In genomic region chr2:55395724-55396605, GRCh38 we compare ENCODE assay signal across 24 cellular contexts. TPM values are rescaled to one million over a fixed set of nuclear protein-coding genes. Genes with fewer than 3 reads are reported as not detected.
DNase-seq lines count a peak whose midpoint lies in the region; ATAC-seq, FAIRE-seq and TF ChIP-seq lines count a peak whose summit lies in the region.
"Had no signal": no experiment of that assay in that cellular context is flagged by ENCODE, and none has a peak within 500 bp of the region (broad histone marks: within the 10 kb centered on the region; RNA-seq: fewer than 3 reads in every experiment).

No MANE protein-coding gene starts in this region.

- peak overlapping the region; percentile 34; the same call in 1 of the 2 replicates for H3K27ac Mint-ChIP-seq in WTC11
- H3K27ac Mint-ChIP-seq: activated CD8-positive, alpha-beta T cell treated with anti-CD3 and anti-CD28 coated beads, Interleukin-2, amount 10 ng/mL, durations not matched to agents 7 days and 5 days; stimulated activated memory B cell treated with anti-CD40 and anti-IgM and Interleukin-4, amounts not matched to agents 10 μg/mL and 1 μg/mL and 100 μg/mL, for 72 hours had no signal

- peaks cover 19% of the 10 kb centered on the region for H3K36me3 ChIP-seq in Karpas-422 (ENCODE audit: insufficient read depth, low read length)
- H3K36me3 ChIP-seq: brain microvascular endothelial cell, gastrocnemius medialis, lower lobe of right lung had no signal

- H3K4me3 ChIP-seq in Karpas-422 (ENCODE audit: low read length) = no peak overlapping the region
- H3K4me3 ChIP-seq: gastrocnemius medialis, lower lobe of right lung, skin epidermis had no signal

- no peak for TF ChIP-seq CTCF in WTC11 (IDR thresholded peaks at IDR 0.05)

- H3K4me1 Mint-ChIP-seq in WTC11 = peaks cover 8% of the 10 kb centered on the region
- H3K4me1 Mint-ChIP-seq: stimulated activated memory B cell treated with anti-CD40 and anti-IgM and Interleukin-4, amounts not matched to agents 10 μg/mL and 1 μg/mL and 100 μg/mL, for 72 hours had no signal

- peak; percentile 71 for FAIRE-seq in GM19239 (lab: Jason Lieb, UNC)

- no peaks in the 10 kb centered on the region for H3K27me3 Mint-ChIP-seq in WTC11 (ENCODE audit: low read depth)
- H3K27me3 Mint-ChIP-seq: CD4-positive, CD25-positive, alpha-beta regulatory T cell; stimulated activated memory B cell treated with anti-CD40 and anti-IgM and Interleukin-4, amounts not matched to agents 10 μg/mL and 1 μg/mL and 100 μg/mL, for 72 hours had no signal

- H3K27me3 ChIP-seq in Karpas-422 (ENCODE audit: low read length) = no peaks in the 10 kb centered on the region
- H3K27me3 ChIP-seq: brain microvascular endothelial cell, gastrocnemius medialis had no signal

- H3K9ac ChIP-seq in Karpas-422 (ENCODE audit: low read length) = no peak overlapping the region

- DNase-seq in GM19239 (ENCODE audit: insufficient read length, low spot score) (no peak), WTC11 (ENCODE audit: low spot score) (no peak), mucosa of gallbladder (ENCODE audit: low spot score) (no peak), Karpas-422 (no peak)
- DNase-seq: activated CD8-positive, alpha-beta T cell treated with anti-CD3 and anti-CD28 coated beads, Interleukin-2, amount 10 ng/mL, durations not matched to agents 7 days and 5 days; activated gamma-delta T cell; brain microvascular endothelial cell; CD4-positive, CD25-positive, alpha-beta regulatory T cell; effector memory CD4-positive, alpha-beta T cell; gastrocnemius medialis; islet precursor cell; lower lobe of right lung; MM.1S; NCI-H146; NCI-H2171 treated with DMSO at 0.1 percent for 48 hours; stimulated activated CD4-positive, alpha-beta T cell treated with anti-CD3 and anti-CD28 coated beads, Interleukin-2, amount 100 ng/mL, for 24 hours; T-helper 9 cell had no signal

- H4K20me1 ChIP-seq in Karpas-422 (ENCODE audit: insufficient read depth, low read depth, low read length) = no peaks in the 10 kb centered on the region

- H3K9me3 ChIP-seq in Karpas-422 (ENCODE audit: low read length) = no peaks in the 10 kb centered on the region
- H3K9me3 ChIP-seq: gastrocnemius medialis had no signal

- H2AFZ ChIP-seq in Karpas-422 (ENCODE audit: low read length) = no peak overlapping the region

- peaks cover 8% of the 10 kb centered on the region for H3K4me1 ChIP-seq in Karpas-422 (ENCODE audit: low read length)
- H3K4me1 ChIP-seq: gastrocnemius medialis, lower lobe of right lung had no signal

- peaks cover 11% of the 10 kb centered on the region; the same call in 1 of the 2 replicates for H3K9me3 Mint-ChIP-seq in WTC11

- no peaks in the 10 kb centered on the region for H3K9me2 ChIP-seq in Karpas-422 (replicated peaks; ENCODE audit: insufficient read depth, low read length)

- H3K4me2 ChIP-seq in Karpas-422 (ENCODE audit: low read depth, low read length, poor library complexity, severe bottlenecking) = no peak overlapping the region

- H3K36me3 Mint-ChIP-seq in WTC11 = peaks cover 9% of the 10 kb centered on the region
- H3K36me3 Mint-ChIP-seq: CD4-positive, CD25-positive, alpha-beta regulatory T cell had no signal

- H3K27ac ChIP-seq in temporal lobe (ENCODE audit: low read depth, low read length) = peak overlapping the region; percentile 33
- no peak overlapping the region for H3K27ac ChIP-seq in Karpas-422 (ENCODE audit: low read length)
- H3K27ac ChIP-seq: brain microvascular endothelial cell, gastrocnemius medialis, lower lobe of right lung, skin epidermis had no signal

- peak; percentile 57 for ATAC-seq in HG02623 (IDR thresholded peaks at IDR 0.05; ENCODE audit: unreplicated experiment)
- no peak for ATAC-seq in WTC11
- no peak for ATAC-seq in HG02870 (IDR thresholded peaks at IDR 0.05; ENCODE audit: unreplicated experiment)
- ATAC-seq: activated CD4-positive, CD25-positive, alpha-beta regulatory T cell treated with anti-CD3 and anti-CD28 coated beads, Interleukin-2, amount 50 U/mL, for 24 hours; activated CD8-positive, alpha-beta T cell treated with anti-CD3 and anti-CD28 coated beads, Interleukin-2, amount 10 ng/mL, durations not matched to agents 7 days and 5 days; esophagus mucosa; gastrocnemius medialis; lower lobe of right lung; stimulated activated memory B cell treated with anti-CD40 and anti-IgM and Interleukin-4, amounts not matched to agents 10 μg/mL and 1 μg/mL and 100 μg/mL, for 72 hours had no signal

- H3K4me3 Mint-ChIP-seq in WTC11 = no peak overlapping the region
- H3K4me3 Mint-ChIP-seq: activated CD8-positive, alpha-beta T cell treated with anti-CD3 and anti-CD28 coated beads, Interleukin-2, amount 10 ng/mL, durations not matched to agents 7 days and 5 days; CD4-positive, CD25-positive, alpha-beta regulatory T cell; stimulated activated memory B cell treated with anti-CD40 and anti-IgM and Interleukin-4, amounts not matched to agents 10 μg/mL and 1 μg/mL and 100 μg/mL, for 72 hours had no signal

- CTCF ChIA-PET in WTC11 (lab: Charles Lee) = interaction anchor here (0.5 kb wide), 1 partner anchor 222 kb away, joined by 3 read pairs; no protein-coding TSS in a partner anchor

- POLR2A ChIA-PET in WTC11 (lab: Charles Lee) = no interaction called here

- peaks cover 87% of the 10 kb centered on the region for H3K79me2 ChIP-seq in Karpas-422 (ENCODE audit: low read length)

TF ChIP-seq in WTC11, 78 proteins besides CTCF, POLR2A, EP300 and RAD21:
- TF ChIP-seq, protein P1, sequence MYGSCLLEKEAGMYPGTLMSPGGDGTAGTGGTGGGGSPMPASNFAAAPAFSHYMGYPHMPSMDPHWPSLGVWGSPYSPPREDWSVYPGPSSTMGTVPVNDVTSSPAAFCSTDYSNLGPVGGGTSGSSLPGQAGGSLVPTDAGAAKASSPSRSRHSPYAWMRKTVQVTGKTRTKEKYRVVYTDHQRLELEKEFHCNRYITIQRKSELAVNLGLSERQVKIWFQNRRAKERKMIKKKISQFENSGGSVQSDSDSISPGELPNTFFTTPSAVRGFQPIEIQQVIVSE (CRISPR knock-in tag; IDR thresholded peaks at IDR 0.05; ENCODE audit: borderline replicate concordance) = no peak
- TF ChIP-seq CREB1 (CRISPR knock-in tag; IDR thresholded peaks at IDR 0.05) = no peak
- TF ChIP-seq, protein P2, sequence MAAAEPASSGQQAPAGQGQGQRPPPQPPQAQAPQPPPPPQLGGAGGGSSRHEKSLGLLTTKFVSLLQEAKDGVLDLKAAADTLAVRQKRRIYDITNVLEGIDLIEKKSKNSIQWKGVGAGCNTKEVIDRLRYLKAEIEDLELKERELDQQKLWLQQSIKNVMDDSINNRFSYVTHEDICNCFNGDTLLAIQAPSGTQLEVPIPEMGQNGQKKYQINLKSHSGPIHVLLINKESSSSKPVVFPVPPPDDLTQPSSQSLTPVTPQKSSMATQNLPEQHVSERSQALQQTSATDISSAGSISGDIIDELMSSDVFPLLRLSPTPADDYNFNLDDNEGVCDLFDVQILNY (CRISPR knock-in tag; IDR thresholded peaks at IDR 0.05) = no peak
- no peak for TF ChIP-seq JUN (CRISPR knock-in tag; IDR thresholded peaks at IDR 0.05)
- TF ChIP-seq, protein P3, sequence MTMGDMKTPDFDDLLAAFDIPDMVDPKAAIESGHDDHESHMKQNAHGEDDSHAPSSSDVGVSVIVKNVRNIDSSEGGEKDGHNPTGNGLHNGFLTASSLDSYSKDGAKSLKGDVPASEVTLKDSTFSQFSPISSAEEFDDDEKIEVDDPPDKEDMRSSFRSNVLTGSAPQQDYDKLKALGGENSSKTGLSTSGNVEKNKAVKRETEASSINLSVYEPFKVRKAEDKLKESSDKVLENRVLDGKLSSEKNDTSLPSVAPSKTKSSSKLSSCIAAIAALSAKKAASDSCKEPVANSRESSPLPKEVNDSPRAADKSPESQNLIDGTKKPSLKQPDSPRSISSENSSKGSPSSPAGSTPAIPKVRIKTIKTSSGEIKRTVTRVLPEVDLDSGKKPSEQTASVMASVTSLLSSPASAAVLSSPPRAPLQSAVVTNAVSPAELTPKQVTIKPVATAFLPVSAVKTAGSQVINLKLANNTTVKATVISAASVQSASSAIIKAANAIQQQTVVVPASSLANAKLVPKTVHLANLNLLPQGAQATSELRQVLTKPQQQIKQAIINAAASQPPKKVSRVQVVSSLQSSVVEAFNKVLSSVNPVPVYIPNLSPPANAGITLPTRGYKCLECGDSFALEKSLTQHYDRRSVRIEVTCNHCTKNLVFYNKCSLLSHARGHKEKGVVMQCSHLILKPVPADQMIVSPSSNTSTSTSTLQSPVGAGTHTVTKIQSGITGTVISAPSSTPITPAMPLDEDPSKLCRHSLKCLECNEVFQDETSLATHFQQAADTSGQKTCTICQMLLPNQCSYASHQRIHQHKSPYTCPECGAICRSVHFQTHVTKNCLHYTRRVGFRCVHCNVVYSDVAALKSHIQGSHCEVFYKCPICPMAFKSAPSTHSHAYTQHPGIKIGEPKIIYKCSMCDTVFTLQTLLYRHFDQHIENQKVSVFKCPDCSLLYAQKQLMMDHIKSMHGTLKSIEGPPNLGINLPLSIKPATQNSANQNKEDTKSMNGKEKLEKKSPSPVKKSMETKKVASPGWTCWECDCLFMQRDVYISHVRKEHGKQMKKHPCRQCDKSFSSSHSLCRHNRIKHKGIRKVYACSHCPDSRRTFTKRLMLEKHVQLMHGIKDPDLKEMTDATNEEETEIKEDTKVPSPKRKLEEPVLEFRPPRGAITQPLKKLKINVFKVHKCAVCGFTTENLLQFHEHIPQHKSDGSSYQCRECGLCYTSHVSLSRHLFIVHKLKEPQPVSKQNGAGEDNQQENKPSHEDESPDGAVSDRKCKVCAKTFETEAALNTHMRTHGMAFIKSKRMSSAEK (CRISPR knock-in tag; IDR thresholded peaks at IDR 0.05; ENCODE audit: borderline replicate concordance) = no peak
TF ChIP-seq in WTC11: peak in this region for 0.

RNA-seq across cellular contexts. Expression of gene CCDC88A, which starts 23.7 kb away (rescaled TPM):
- total RNA-seq in WTC11 (2021) (81.1 to 97.5 TPM (median 82.5 TPM) in 3 replicates), temporal lobe (302 TPM), mucosa of gallbladder (21.9 TPM)
- total RNA-seq in Karpas-422 (2014; rRNA removed; shearing (Covaris generic); ENCODE audit: low replicate concordance) = 129 and 262 TPM in 2 replicates
